8 cellular contexts compared by ENCODE assay signal in genomic region chr5:113378960-113379541, GRCh38. TPM values are rescaled to one million over a fixed set of nuclear protein-coding genes. Genes with fewer than 3 reads are reported as not detected.
DNase-seq lines count a peak whose midpoint lies in the region; ATAC-seq and TF ChIP-seq lines count a peak whose summit lies in the region.

No MANE protein-coding gene starts in this region.

- H3K27me3 Mint-ChIP-seq in CD4-positive, alpha-beta T cell: peaks cover 32% of the 10 kb centered on the region

- no peak overlapping the region for H3K27ac Mint-ChIP-seq in CD4-positive, alpha-beta T cell

- intact Hi-C loops in CD4-positive, alpha-beta T cell (cut with DNase I, micrococcal nuclease): loop anchor here (1.0 to 5.0 kb wide), 5 partner anchors 133 to 382 kb away; partner anchors contain the start of gene YTHDC2 (in 1 of the 2)
- intact Hi-C loops in upper lobe of right lung (cut with DNase I): no loop called here

- DNase-seq in CD4-positive, alpha-beta T cell: peak; percentile 19 to 50 (median 36)
- DNase-seq in Peyer's patch (peak in 2 of 3 donors; percentile 22 to 77), activated T-helper 1 cell treated with Interleukin-2 at 50 U/mL for 16 hours (ENCODE audit: low read depth) (peak; percentile 16), fibroblast of the aortic adventitia (ENCODE audit: low read depth) (peak; percentile 67), osteoblast (ENCODE audit: insufficient read length, low spot score, missing footprints) (peak; percentile 64), upper lobe of right lung (no peak)

- H3K79me2 ChIP-seq in osteoblast (ENCODE audit: insufficient read depth, low read length): no peaks in the 10 kb centered on the region

- no peak overlapping the region for H3K4me2 ChIP-seq in osteoblast (ENCODE audit: insufficient read depth, low read length)

- H3K9me3 Mint-ChIP-seq in CD4-positive, alpha-beta T cell: no peaks in the 10 kb centered on the region

- ATAC-seq in CD4-positive, alpha-beta T cell (ENCODE audit: poor library complexity): peak; percentile 68
- ATAC-seq in GM19372 (IDR thresholded peaks at IDR 0.05; ENCODE audit: low read depth, unreplicated experiment): peak; percentile 88
- peak; percentile 75 for ATAC-seq in HG03571 (IDR thresholded peaks at IDR 0.05; ENCODE audit: unreplicated experiment)
- ATAC-seq in upper lobe of right lung: peak; percentile 79

- peak overlapping the region; percentile 7 for H3K4me3 Mint-ChIP-seq in CD4-positive, alpha-beta T cell

- H3K9me3 ChIP-seq in CD4-positive, alpha-beta T cell (ENCODE audit: control insufficient read depth, low read length): no peaks in the 10 kb centered on the region
- H3K9me3 ChIP-seq in Peyer's patch (no peaks in the 10 kb centered on the region), osteoblast (ENCODE audit: low read depth, low read length) (no peaks in the 10 kb centered on the region), upper lobe of right lung (no peaks in the 10 kb centered on the region)

- TF ChIP-seq CTCF in CD4-positive, alpha-beta T cell (IDR thresholded peaks at IDR 0.05): peak; percentile 82
- TF ChIP-seq CTCF in Peyer's patch (IDR thresholded peaks at IDR 0.05) (peak in 5 of 6 experiments; percentile 53 to 72 (median 66)), fibroblast of the aortic adventitia (IDR thresholded peaks at IDR 0.05; ENCODE audit: insufficient read depth, low read length) (peak; percentile 72), osteoblast (IDR thresholded peaks at IDR 0.05; ENCODE audit: extremely low read depth, low read depth, low read length) (peak; percentile 86), upper lobe of right lung (IDR thresholded peaks at IDR 0.05) (peak; percentile 77)

- H4K20me1 ChIP-seq in osteoblast (ENCODE audit: insufficient read depth, low read length): no peaks in the 10 kb centered on the region

- no peak overlapping the region for H3K27ac ChIP-seq in CD4-positive, alpha-beta T cell (ENCODE audit: low read depth, low read length)
- H3K27ac ChIP-seq in Peyer's patch (no peak overlapping the region), osteoblast (ENCODE audit: low read depth, low read length) (no peak overlapping the region), upper lobe of right lung (no peak overlapping the region)

- no peak overlapping the region for H3K4me3 ChIP-seq in Peyer's patch
- H3K4me3 ChIP-seq in fibroblast of the aortic adventitia (ENCODE audit: low read depth, low read length): no peak overlapping the region
- H3K4me3 ChIP-seq in osteoblast (ENCODE audit: insufficient read depth, low read length): no peak overlapping the region
- no peak overlapping the region for H3K4me3 ChIP-seq in upper lobe of right lung

- H3K36me3 Mint-ChIP-seq in CD4-positive, alpha-beta T cell (ENCODE audit: low read depth): no peaks in the 10 kb centered on the region

- no peak overlapping the region for H2AFZ ChIP-seq in osteoblast (ENCODE audit: low read length)

- H3K27me3 ChIP-seq in CD4-positive, alpha-beta T cell (ENCODE audit: control insufficient read depth, insufficient read depth, low read length): no peaks in the 10 kb centered on the region
- H3K27me3 ChIP-seq in Peyer's patch: no peaks in the 10 kb centered on the region
- no peaks in the 10 kb centered on the region for H3K27me3 ChIP-seq in osteoblast (ENCODE audit: insufficient read depth, low read length)
- peaks cover under 1% of the 10 kb centered on the region for H3K27me3 ChIP-seq in upper lobe of right lung

- H3K4me1 Mint-ChIP-seq in CD4-positive, alpha-beta T cell (ENCODE audit: low read depth): peaks cover 58% of the 10 kb centered on the region

- H3K4me1 ChIP-seq in Peyer's patch (peaks cover 0 to 15% (median 2%) of the 10 kb centered on the region in 4 donors), osteoblast (ENCODE audit: insufficient read depth, low read length) (peaks cover 7% of the 10 kb centered on the region), upper lobe of right lung (peaks cover 6% of the 10 kb centered on the region)

- no peaks in the 10 kb centered on the region for H3K36me3 ChIP-seq in Peyer's patch
- no peaks in the 10 kb centered on the region for H3K36me3 ChIP-seq in osteoblast (ENCODE audit: insufficient read depth, low read length)
- H3K36me3 ChIP-seq in upper lobe of right lung: no peaks in the 10 kb centered on the region

- POLR2A ChIA-PET in CD4-positive, alpha-beta T cell (lab: Charles Lee): interaction anchor here (0.6 kb wide), 1 partner anchor 21 kb away, joined by 3 read pairs; no protein-coding TSS in a partner anchor

- CTCF ChIA-PET in CD4-positive, alpha-beta T cell (lab: Charles Lee): interaction anchor here (0.9 to 1.8 kb wide), 3 partner anchors 20 to 135 kb away, joined by 3 to 8 read pairs (median 4); partner anchors contain the start of gene YTHDC2

- TF ChIP-seq POLR2A in Peyer's patch (IDR thresholded peaks at IDR 0.05): no peak

RNA-seq across cellular contexts. Expression of gene TSSK1B, which starts 55.7 kb away (rescaled TPM):
- not detected for total RNA-seq in CD4-positive, alpha-beta T cell
- total RNA-seq in Peyer's patch (not detected), fibroblast of the aortic adventitia (ENCODE audit: low replicate concordance) (1.4 TPM in 1 of 2 replicates, not detected in the other), osteoblast (0.72 and 0.88 TPM in 2 replicates), upper lobe of right lung (not detected)
